In genomic region chr1:11693917-11694316, GRCh38 we compare ENCODE assay signal across 19 cellular contexts. TPM values are rescaled to one million over a fixed set of nuclear protein-coding genes. Genes with fewer than 3 reads are reported as not detected.
DNase-seq lines count a peak whose midpoint lies in the region; ATAC-seq, FAIRE-seq and TF ChIP-seq lines count a peak whose summit lies in the region.
"Had no signal": no experiment of that assay in that cellular context is flagged by ENCODE, and none has a peak within 500 bp of the region (broad histone marks: within the 10 kb centered on the region; RNA-seq: fewer than 3 reads in every experiment).

No MANE protein-coding gene starts in this region.

- H2BK20ac ChIP-seq in H9 (ENCODE audit: low read depth, low read length, poor library complexity, severe bottlenecking): no peak overlapping the region

- no peak overlapping the region for H2BK12ac ChIP-seq in H9 (ENCODE audit: insufficient read length, low read depth, low read length)

- H3K36me3 Mint-ChIP-seq in H9 (ENCODE audit: insufficient read depth in 1 of 3, low read depth in 3 of 3) (peaks cover 0 to 5% (median 2%) of the 10 kb centered on the region in 3 experiments; a peak in 2 of 7 replicates), astrocyte (ENCODE audit: low read depth, unreplicated experiment) (no peaks in the 10 kb centered on the region), natural killer cell (no peaks in the 10 kb centered on the region)
- H3K36me3 Mint-ChIP-seq: activated naive CD8-positive, alpha-beta T cell treated with anti-CD3 and anti-CD28 coated beads for 36 hours had no signal

- H3K56ac ChIP-seq in H9 (ENCODE audit: insufficient read length, low read depth, low read length): no peak overlapping the region

- no peak overlapping the region for H2BK5ac ChIP-seq in H9 (ENCODE audit: insufficient read length, low read length)

- H3K27ac ChIP-seq in BLaER1 (no peak overlapping the region; the same call in 1 of the 2 replicates), H9 (ENCODE audit: insufficient read length, low read depth, low read length) (no peak overlapping the region), astrocyte (ENCODE audit: low read depth, low read length) (no peak overlapping the region)
- H3K27ac ChIP-seq: heart left ventricle, stomach, tibial nerve had no signal

- H3K9me3 ChIP-seq in BLaER1 (no peaks in the 10 kb centered on the region), H9 (ENCODE audit: control insufficient read depth, low read depth, low read length) (no peaks in the 10 kb centered on the region), astrocyte (ENCODE audit: insufficient read depth, low read depth, low read length) (no peaks in the 10 kb centered on the region)
- H3K9me3 ChIP-seq: heart left ventricle, stomach, tibial nerve had no signal

- no peak overlapping the region for H3K4me3 ChIP-seq in BLaER1
- no peak overlapping the region for H3K4me3 ChIP-seq in astrocyte (ENCODE audit: insufficient read depth, low read depth, low read length)
- H3K4me3 ChIP-seq: heart left ventricle, stomach, tibial nerve had no signal

- H2AK5ac ChIP-seq in H9 (ENCODE audit: insufficient read length, low read length): no peak overlapping the region

- no peaks in the 10 kb centered on the region for H3K79me1 ChIP-seq in H9 (ENCODE audit: insufficient read depth, low read depth, low read length, poor library complexity, severe bottlenecking)

- H3K27me3 ChIP-seq in BLaER1 (no peaks in the 10 kb centered on the region), H9 (ENCODE audit: insufficient read depth, low read length) (no peaks in the 10 kb centered on the region; the same call in 1 of the 2 replicates), astrocyte (ENCODE audit: insufficient read depth, low read length) (peaks cover 27% of the 10 kb centered on the region)

- FAIRE-seq in astrocyte (lab: Jason Lieb, UNC) (no peak), RCC 7860 (lab: Jason Lieb, UNC) (no peak)

- H3K23me2 ChIP-seq in H9 (ENCODE audit: insufficient read length, low read depth, low read length, poor library complexity, severe bottlenecking): peaks cover 20% of the 10 kb centered on the region

- H3K4me1 Mint-ChIP-seq in H9 (peaks cover 44 to 59% of the 10 kb centered on the region in 2 experiments), astrocyte (ENCODE audit: low read depth, unreplicated experiment) (peaks cover 7% of the 10 kb centered on the region), natural killer cell (peaks cover 38 to 46% of the 10 kb centered on the region in 2 donors)

- ATAC-seq in natural killer cell (no peak), HG02798 (IDR thresholded peaks at IDR 0.05; ENCODE audit: poor library complexity, unreplicated experiment) (no peak)

- H3K18ac ChIP-seq in H9 (ENCODE audit: insufficient read length, low read depth, low read length): no peak overlapping the region

- H4K91ac ChIP-seq in H9 (ENCODE audit: insufficient read length, low read depth, low read length): no peak overlapping the region

- no peak overlapping the region for H3K4ac ChIP-seq in H9 (ENCODE audit: low read depth, low read length)

- H2BK120ac ChIP-seq in H9 (ENCODE audit: low read depth, low read length, poor library complexity, severe bottlenecking): no peak overlapping the region

- H4K8ac ChIP-seq in H9 (replicated peaks; ENCODE audit: insufficient read length, low read depth, low read length): no peak overlapping the region

- H3K36me3 ChIP-seq in BLaER1 (peaks cover 21% of the 10 kb centered on the region), astrocyte (ENCODE audit: insufficient read depth, low read length) (no peaks in the 10 kb centered on the region)
- H3K36me3 ChIP-seq: heart left ventricle, stomach, tibial nerve had no signal

- peaks cover 10% of the 10 kb centered on the region for H3K27me3 Mint-ChIP-seq in H9 (ENCODE audit: low read depth)
- H3K27me3 Mint-ChIP-seq in astrocyte (ENCODE audit: low read depth, unreplicated experiment): peaks cover 69% of the 10 kb centered on the region
- H3K27me3 Mint-ChIP-seq in natural killer cell (ENCODE audit: low read depth in 2 of 2): peaks cover 0 to 22% of the 10 kb centered on the region in 2 donors

- intact Hi-C loops in natural killer cell (cut with micrococcal nuclease): loop anchor here (1.0 to 2.0 kb wide), 4 partner anchors 14 to 36 kb away; partner anchors contain the start of gene FBXO6

- H4K20me1 ChIP-seq in BLaER1: peaks cover 69% of the 10 kb centered on the region
- no peaks in the 10 kb centered on the region for H4K20me1 ChIP-seq in H9 (ENCODE audit: control insufficient read depth, insufficient read depth, insufficient read length)
- H4K20me1 ChIP-seq in astrocyte (ENCODE audit: insufficient read depth, low read length): peaks cover 24% of the 10 kb centered on the region

- peak overlapping the region; percentile 100; the same call in 1 of the 2 replicates for H3K9ac ChIP-seq in BLaER1
- no peak overlapping the region for H3K9ac ChIP-seq in H9 (ENCODE audit: extremely low read depth, insufficient read length, low read length)
- no peak overlapping the region for H3K9ac ChIP-seq in astrocyte (ENCODE audit: low read length)

- WGBS in H9 (ENCODE audit: extremely low coverage, insufficient read length, low lambda C conversion rate): no CpG with 5 or more reads among the region's 5 CpGs

- H4K5ac ChIP-seq in H9 (ENCODE audit: insufficient read length, low read depth, low read length): no peak overlapping the region

- H3K79me2 ChIP-seq in H9 (ENCODE audit: insufficient read depth, low read length): peaks cover 8% of the 10 kb centered on the region; the same call in 1 of the 2 replicates
- no peaks in the 10 kb centered on the region for H3K79me2 ChIP-seq in astrocyte (ENCODE audit: insufficient read depth, low read length)

- H3K23ac ChIP-seq in H9 (ENCODE audit: insufficient read length, low read depth, low read length): no peak overlapping the region

- no peak overlapping the region for H3K14ac ChIP-seq in H9 (ENCODE audit: insufficient read depth, low read length)

- H3K4me1 ChIP-seq in BLaER1 (peaks cover 82% of the 10 kb centered on the region), H9 (ENCODE audit: insufficient read depth, low read length) (peaks cover 4% of the 10 kb centered on the region; the same call in 1 of the 2 replicates), astrocyte (ENCODE audit: insufficient read depth, low read length) (peaks cover 23% of the 10 kb centered on the region)

- DNase-seq in H9: no peak
- no peak for DNase-seq in astrocyte (ENCODE audit: low read depth)
- DNase-seq in natural killer cell: no peak
- DNase-seq in RCC 7860 (ENCODE audit: low spot score): no peak
- no peak for DNase-seq in activated T-cell treated with anti-CD3 and anti-CD28 coated beads, Interleukin-2, amount 50 U/mL, for 48 hours
- no peak for DNase-seq in COLO668 (lab: John Stamatoyannopoulos, UW; ENCODE audit: unreplicated experiment)
- DNase-seq: activated CD4-positive, alpha-beta T cell treated with anti-CD3 and anti-CD28 coated beads for 48 hours; activated naive CD8-positive, alpha-beta T cell treated with anti-CD3 and anti-CD28 coated beads for 36 hours; effector CD4-positive, alpha-beta T cell; heart left ventricle; NCI-H1694; NCI-H510A; stomach had no signal

- no peak overlapping the region for H3T11ph ChIP-seq in H9 (ENCODE audit: low read length)

- H2AFZ ChIP-seq in H9 (ENCODE audit: low read length): no peak overlapping the region
- no peak overlapping the region for H2AFZ ChIP-seq in astrocyte (ENCODE audit: low read depth, low read length)

- no peak for TF ChIP-seq CTCF in H9 (conservative IDR thresholded peaks at IDR 0.05)
- no peak for TF ChIP-seq CTCF in astrocyte (IDR thresholded peaks at IDR 0.05; ENCODE audit: insufficient read depth, low read depth, low read length)
- TF ChIP-seq CTCF in natural killer cell (IDR thresholded peaks at IDR 0.05): no peak

- H2BK15ac ChIP-seq in H9 (ENCODE audit: low read depth, low read length): no peak overlapping the region

- peak overlapping the region in 2 of 3 experiments; percentile 49 to 53; a peak in 3 of 7 replicates for H3K27ac Mint-ChIP-seq in H9
- H3K27ac Mint-ChIP-seq in astrocyte (ENCODE audit: unreplicated experiment): no peak overlapping the region
- H3K27ac Mint-ChIP-seq in natural killer cell: peak overlapping the region; percentile 79 to 85
- H3K27ac Mint-ChIP-seq: activated naive CD8-positive, alpha-beta T cell treated with anti-CD3 and anti-CD28 coated beads for 36 hours had no signal

- H3K9me3 Mint-ChIP-seq in H9 (no peaks in the 10 kb centered on the region), astrocyte (ENCODE audit: unreplicated experiment) (peaks cover 2% of the 10 kb centered on the region), natural killer cell (no peaks in the 10 kb centered on the region)
- H3K9me3 Mint-ChIP-seq: activated naive CD8-positive, alpha-beta T cell treated with anti-CD3 and anti-CD28 coated beads for 36 hours; naive thymus-derived CD8-positive, alpha-beta T cell had no signal

- H3K4me2 ChIP-seq in BLaER1 (peak overlapping the region; percentile 92), H9 (ENCODE audit: insufficient read depth, insufficient read length, low read length) (no peak overlapping the region), astrocyte (ENCODE audit: low read length) (peak overlapping the region; percentile 86)

- H3K4me3 Mint-ChIP-seq in H9: peak overlapping the region; percentile 94; a peak in 3 of 5 replicates
- H3K4me3 Mint-ChIP-seq in astrocyte (ENCODE audit: unreplicated experiment): no peak overlapping the region
- peak overlapping the region; percentile 87 for H3K4me3 Mint-ChIP-seq in natural killer cell
- H3K4me3 Mint-ChIP-seq: activated naive CD8-positive, alpha-beta T cell treated with anti-CD3 and anti-CD28 coated beads for 36 hours had no signal

RNA-seq across cellular contexts. Expression of gene DRAXIN, which starts 2.4 kb away (rescaled TPM):
- total RNA-seq in H9 (2021): 20.1 and 20.5 TPM in 2 replicates
- 0.79 and 1.7 TPM in 2 replicates for total RNA-seq in astrocyte
- total RNA-seq in natural killer cell: 10 to 100 TPM; 10.9 to 24.9 (median 12.1) TPM
- total RNA-seq: mesenteric fat pad, sciatic nerve had no signal

RNA-seq across cellular contexts. Expression of gene MAD2L2, which starts 13.0 kb away (rescaled TPM):
- total RNA-seq in H9 (2021) (283 and 289 TPM in 2 replicates), astrocyte (29.3 and 30.1 TPM in 2 replicates), natural killer cell (10 to 100 TPM; 50.6 to 66.0 (median 60.4) TPM)

RNA-seq across cellular contexts. Expression of gene FBXO6, which starts 29.9 kb away (rescaled TPM):
- 0.94 and 1.1 TPM in 2 replicates for total RNA-seq in H9 (2021)
- total RNA-seq in astrocyte: 9.7 and 9.8 TPM in 2 replicates
- 10 to 100 TPM; 22.6 to 38.0 (median 28.1) TPM for total RNA-seq in natural killer cell

RNA-seq across cellular contexts. Expression of gene FBXO44, which starts 39.2 kb away (rescaled TPM):
- total RNA-seq in H9 (2021): 21.4 and 24.5 TPM in 2 replicates
- 31.6 and 34.4 TPM in 2 replicates for total RNA-seq in astrocyte
- 10 to 100 TPM; 57.6 to 79.1 (median 69.8) TPM for total RNA-seq in natural killer cell

RNA-seq across cellular contexts. Expression of gene FBXO2, which starts 39.7 kb away (rescaled TPM):
- 28.9 and 30.6 TPM in 2 replicates for total RNA-seq in H9 (2021)
- 54.9 and 64.0 TPM in 2 replicates for total RNA-seq in astrocyte
- total RNA-seq in natural killer cell: 1 to 10 TPM; 5.9 to 7.9 (median 6.7) TPM
